ENCODE assay signal across 9 cellular contexts in the genomic region with DNA sequence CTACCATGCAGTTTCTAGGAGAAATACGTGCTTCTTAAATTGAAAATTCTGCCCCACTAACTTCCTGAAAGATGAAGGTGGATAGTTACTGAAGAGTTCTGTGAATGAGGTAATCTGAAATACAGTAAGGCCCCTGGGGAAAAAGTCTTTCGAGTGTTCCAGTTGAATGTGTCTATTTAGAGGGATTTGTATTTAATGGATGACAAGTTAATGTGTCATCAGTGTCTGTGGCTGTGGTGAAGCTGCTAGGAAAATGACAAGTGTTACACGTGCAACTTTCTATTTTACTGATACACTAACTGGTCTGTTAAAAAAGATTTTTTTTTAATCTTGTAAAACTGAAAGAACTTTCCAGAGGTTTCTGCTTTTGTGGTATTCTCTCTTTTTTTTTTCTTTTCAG.
A peak's percentile ranks its signal among the peaks of the same experiment; 100 is the strongest.
DNase-seq lines count a peak whose midpoint lies in the region; ATAC-seq and TF ChIP-seq lines count a peak whose summit lies in the region.
"Had no signal": no experiment of that assay in that cellular context is flagged by ENCODE, and none has a peak within 500 bp of the region (broad histone marks: within the 10 kb centered on the region; RNA-seq: fewer than 3 reads in every experiment).

No MANE protein-coding gene starts in this region.

- in situ Hi-C loops in gastrocnemius medialis (cut with MboI; ENCODE audit: low sequenced_read_pairs in 4 of 4), result no loop called here

- H3K27me3 ChIP-seq in gastrocnemius medialis (no peaks in the 10 kb centered on the region), thyroid gland (no peaks in the 10 kb centered on the region)

- no peak overlapping the region for H3K4me3 ChIP-seq in gastrocnemius medialis
- H3K4me3 ChIP-seq in thyroid gland (replicated peaks in 1 of 3), result no peak overlapping the region

- peak overlapping the region in 2 of 3 experiments; percentile 24 to 41 for H3K4me3 Mint-ChIP-seq in nephron
- H3K4me3 Mint-ChIP-seq: IgD-negative memory B cell had no signal

- H3K4me1 ChIP-seq in gastrocnemius medialis (peaks cover 0 to 23% of the 10 kb centered on the region in 2 donors), thyroid gland (no peaks in the 10 kb centered on the region)

- intact Hi-C loops in gastrocnemius medialis (cut with DNase I; ENCODE audit: low total_unique reads), result no loop called here
- intact Hi-C loops in thyroid gland (cut with DNase I), result no loop called here

- DNase-seq in NCI-H345 treated with DMSO at 0.1 percent for 48 hours (lab: John Stamatoyannopoulos, UW; ENCODE audit: unreplicated experiment), result peak; percentile 17
- no peak for DNase-seq in activated CD4-positive, alpha-beta T cell treated with anti-CD3 and anti-CD28 coated beads, Interleukin-2, amount 50 U/mL, for 48 hours
- DNase-seq in gastrocnemius medialis, result no peak
- DNase-seq in stimulated activated CD4-positive, alpha-beta T cell treated with anti-CD3 and anti-CD28 coated beads, Interleukin-4, amount 100 ng/mL, for 4 hours, result no peak
- DNase-seq in thyroid gland, result no peak

- ATAC-seq in GM19395 (IDR thresholded peaks at IDR 0.05; ENCODE audit: unreplicated experiment) (peak; percentile 73), HG02852 (IDR thresholded peaks at IDR 0.05; ENCODE audit: unreplicated experiment) (peak; percentile 51), gastrocnemius medialis (no peak)

- TF ChIP-seq POLR2A in gastrocnemius medialis (IDR thresholded peaks at IDR 0.05) (no peak), thyroid gland (IDR thresholded peaks at IDR 0.05) (no peak)

- peak overlapping the region; percentile 93 to 94 (median 93) for H3K27ac Mint-ChIP-seq in nephron
- H3K27ac Mint-ChIP-seq: IgD-negative memory B cell had no signal

- no peaks in the 10 kb centered on the region for H3K36me3 Mint-ChIP-seq in nephron (ENCODE audit: low read depth)
- H3K36me3 Mint-ChIP-seq: IgD-negative memory B cell had no signal

- 67 to 69% methylated on average over 3 of the region's 3 CpGs for WGBS in thyroid gland, 2 donors

- H3K36me3 ChIP-seq in gastrocnemius medialis (no peaks in the 10 kb centered on the region), thyroid gland (no peaks in the 10 kb centered on the region)

- H3K9me3 Mint-ChIP-seq in nephron, result no peaks in the 10 kb centered on the region
- H3K9me3 Mint-ChIP-seq: IgD-negative memory B cell had no signal

- H3K9me3 ChIP-seq in gastrocnemius medialis (no peaks in the 10 kb centered on the region), thyroid gland (no peaks in the 10 kb centered on the region)

- H3K27ac ChIP-seq in gastrocnemius medialis (no peak overlapping the region), thyroid gland (no peak overlapping the region)

- H3K27me3 Mint-ChIP-seq in nephron (ENCODE audit: low read depth), result peaks cover 3% of the 10 kb centered on the region

- TF ChIP-seq CTCF in nephron (IDR thresholded peaks at IDR 0.05; ENCODE audit: unreplicated experiment in 3 of 3) (no peak), gastrocnemius medialis (IDR thresholded peaks at IDR 0.05 in 4 of 5, conservative IDR thresholded peaks at IDR 0.05 in 1 of 5) (no peak), thyroid gland (IDR thresholded peaks at IDR 0.05) (no peak)

- peaks cover 28% of the 10 kb centered on the region for H3K4me1 Mint-ChIP-seq in nephron

Comparison
In these comparisons a context has a peak if more than half of its experiments do, and no peak if none do; other contexts are left out.
1. ATAC-seq: peak in GM19395 (single experiment) and HG02852 (single experiment); none in gastrocnemius medialis (0 of 2).